ENCODE assay signal across 1 cellular context in genomic region chrX:149628280-149628679, GRCh38.
TF ChIP-seq lines count a peak whose summit lies in the region.

No MANE protein-coding gene starts in this region.

TF ChIP-seq in HepG2, 621 proteins besides CTCF, POLR2A, EP300 and RAD21 (continued from another document):
- no peak for TF ChIP-seq ZNF740 (CRISPR knock-in tag; IDR thresholded peaks at IDR 0.05)
- no peak for TF ChIP-seq HOXA3 (CRISPR knock-in tag; IDR thresholded peaks at IDR 0.05)
- no peak for TF ChIP-seq MAFG (CRISPR knock-in tag; IDR thresholded peaks at IDR 0.05)
